15 cellular contexts compared by ENCODE assay signal in genomic region chr7:33806284-33807157, GRCh38.
DNase-seq lines count a peak whose midpoint lies in the region; ATAC-seq lines count a peak whose summit lies in the region.
"Had no signal": no experiment of that assay in that cellular context is flagged by ENCODE, and none has a peak within 500 bp of the region (broad histone marks: within the 10 kb centered on the region; RNA-seq: fewer than 3 reads in every experiment).

No MANE protein-coding gene starts in this region.

- H3K9me3 ChIP-seq in stomach smooth muscle (ENCODE audit: control insufficient read depth in 2 of 2, low read length in 2 of 2): no peaks in the 10 kb centered on the region
- H3K9me3 ChIP-seq: transverse colon had no signal

- no peaks in the 10 kb centered on the region for H3K36me3 ChIP-seq in stomach smooth muscle (ENCODE audit: control insufficient read depth in 2 of 2, insufficient read depth in 2 of 2, low read length in 2 of 2)
- H3K36me3 ChIP-seq: transverse colon had no signal

- H3K27me3 ChIP-seq in stomach smooth muscle (ENCODE audit: control insufficient read depth in 1 of 2, insufficient read depth in 2 of 2, low read length in 2 of 2): no peaks in the 10 kb centered on the region
- H3K27me3 ChIP-seq: transverse colon had no signal

- peak overlapping the region; percentile 11 for H3K27ac ChIP-seq in stomach smooth muscle (ENCODE audit: low read length)
- H3K27ac ChIP-seq: transverse colon had no signal

- no peak for ATAC-seq in GM18858 (IDR thresholded peaks at IDR 0.05; ENCODE audit: unreplicated experiment)

- peak overlapping the region in 1 of 2 donors; percentile 35 for H3K4me3 ChIP-seq in stomach smooth muscle (ENCODE audit: low read length in 2 of 2)
- H3K4me3 ChIP-seq: lung, transverse colon had no signal

- H3K9ac ChIP-seq in stomach smooth muscle (ENCODE audit: low read length in 2 of 2): no peak overlapping the region

- DNase-seq in LHCN-M2 (ENCODE audit: low read depth): peak; percentile 42
- peak; percentile 8 for DNase-seq in dermis blood vessel endothelial cell
- peak; percentile 57 for DNase-seq in left kidney (ENCODE audit: low read depth, low spot score)
- no peak for DNase-seq in COLO668 (lab: John Stamatoyannopoulos, UW; ENCODE audit: unreplicated experiment)
- no peak for DNase-seq in globus pallidus (ENCODE audit: low spot score)
- DNase-seq in EL: no peak
- DNase-seq: activated CD4-positive, alpha-beta memory T cell treated with anti-CD3 and anti-CD28 coated beads for 36 hours; hippocampal formation; NCI-H2029 treated with DMSO at 0.1 percent for 48 hours; NCI-H82; stimulated activated CD4-positive, alpha-beta T cell treated with anti-CD3 and anti-CD28 coated beads, Interleukin-15, amount 100 ng/mL, for 24 hours; transverse colon had no signal

- peaks cover 15% of the 10 kb centered on the region for H3K4me1 ChIP-seq in stomach smooth muscle (ENCODE audit: control insufficient read depth, insufficient read depth, low read length)
- H3K4me1 ChIP-seq: transverse colon had no signal

Comparison
In these comparisons a context has a peak if more than half of its experiments do, and no peak if none do; other contexts are left out.
1. DNase-seq: peak in LHCN-M2 (single experiment), dermis blood vessel endothelial cell (single experiment) and left kidney (single experiment); none in COLO668 (single experiment), globus pallidus (single experiment) and EL (single experiment).